ENCODE assay signal across 19 cellular contexts in the genomic region with DNA sequence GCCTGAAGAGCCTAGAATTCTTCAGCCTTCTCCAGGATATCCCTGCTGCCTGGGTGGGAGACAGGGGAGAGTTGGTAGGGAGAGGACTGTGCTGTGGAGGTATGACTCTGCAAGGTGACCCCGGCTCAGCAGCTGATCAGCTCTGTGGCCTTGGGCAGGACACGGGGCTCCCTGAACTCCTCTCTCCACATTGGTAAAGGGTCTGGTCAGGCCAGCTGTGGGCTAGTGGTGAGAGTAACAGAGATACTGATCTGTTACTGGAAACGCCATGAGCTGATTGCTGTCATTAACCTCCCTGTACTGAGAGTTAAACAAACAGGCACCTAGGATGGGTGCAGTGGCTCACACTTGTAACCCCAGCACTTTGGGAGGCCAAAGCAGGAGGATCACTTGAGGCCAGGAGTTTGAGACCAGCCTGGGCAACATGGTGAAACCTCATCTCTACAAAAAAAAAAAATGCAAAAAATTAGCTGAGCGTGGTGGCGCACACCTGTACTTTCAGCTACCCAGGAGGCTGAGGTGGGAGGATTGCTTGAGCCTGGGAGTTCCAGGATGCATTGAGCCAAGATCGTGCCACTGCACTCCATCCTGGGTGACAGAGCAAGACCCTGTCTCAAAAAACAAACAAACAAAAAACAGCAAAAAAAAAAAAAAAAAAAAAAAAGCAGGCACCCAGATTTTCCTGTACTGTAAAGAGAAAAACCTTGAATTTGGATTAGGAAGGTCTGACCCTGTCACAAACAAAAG.
DNase-seq lines count a peak whose midpoint lies in the region; ATAC-seq, FAIRE-seq and TF ChIP-seq lines count a peak whose summit lies in the region.
"Had no signal": no experiment of that assay in that cellular context is flagged by ENCODE, and none has a peak within 500 bp of the region (broad histone marks: within the 10 kb centered on the region; RNA-seq: fewer than 3 reads in every experiment).

No MANE protein-coding gene starts in this region.

- peaks cover 9% of the 10 kb centered on the region; the same call in 1 of the 2 replicates for H3K36me3 ChIP-seq in Loucy (ENCODE audit: insufficient read depth, low read length)
- no peaks in the 10 kb centered on the region for H3K36me3 ChIP-seq in H1 (ENCODE audit: control insufficient read depth in 2 of 4, insufficient read depth in 4 of 4, low read length in 3 of 4)

- no peak overlapping the region for H4K5ac ChIP-seq in H1 (ENCODE audit: insufficient read length, low read depth, low read length)

- H2BK12ac ChIP-seq in H1 (ENCODE audit: low read depth, low read length): no peak overlapping the region

- CTCF ChIA-PET in H1 (lab: Charles Lee; ENCODE audit: partially characterized antibody): interaction anchor here (0.7 to 1.2 kb wide), 2 partner anchors 142 to 427 kb away, joined by 3 read pairs; no protein-coding TSS in a partner anchor

- no peaks in the 10 kb centered on the region for H4K20me1 ChIP-seq in Loucy (ENCODE audit: insufficient read depth, low read length, poor library complexity, severe bottlenecking)
- H4K20me1 ChIP-seq in H1 (replicated peaks in 1 of 2; ENCODE audit: control insufficient read depth in 1 of 2, insufficient read depth in 2 of 2, low read length in 2 of 2): peaks cover 0 to 7% of the 10 kb centered on the region in 2 experiments

- H4K8ac ChIP-seq in H1 (ENCODE audit: extremely low read depth, insufficient read depth, low read length): peak overlapping the region; percentile 47; the same call in 1 of the 2 replicates

- no peak for TF ChIP-seq EP300 in H1 (IDR thresholded peaks at IDR 0.05; ENCODE audit: borderline replicate concordance in 1 of 2, low read depth in 2 of 2, low read length in 2 of 2)

- intact Hi-C loops in posterior vena cava (cut with DNase I) (no loop called here), head of caudate nucleus (cut with DNase I) (no loop called here)

- H3K27me3 ChIP-seq in Loucy (ENCODE audit: insufficient read depth, low read length, poor library complexity, severe bottlenecking) (no peaks in the 10 kb centered on the region), H1 (replicated peaks in 1 of 4; ENCODE audit: control insufficient read depth in 3 of 4, extremely low read depth in 1 of 4, insufficient read depth in 3 of 4, low read length in 3 of 4) (no peaks in the 10 kb centered on the region)

- DNase-seq in ELF-1 (ENCODE audit: low read depth, low spot score) (peak; percentile 43), H1 (ENCODE audit: low read depth in 1 of 2, low spot score in 2 of 2) (no peak), posterior vena cava (ENCODE audit: low spot score) (peak; percentile 51), head of caudate nucleus (no peak)
- DNase-seq in activated T-cell treated with anti-CD3 and anti-CD28 coated beads, Interleukin-2, amount 50 U/mL, for 48 hours: no peak
- DNase-seq: DMS79 treated with DMSO at 0.1 percent for 48 hours, GDM1, GM23248, MM.1S, NCI-H1092, NCI-H1436 treated with DMSO at 0.1 percent for 48 hours, NCI-H2081, NCI-H748 treated with DMSO at 0.1 percent for 48 hours, PC-3, RPMI8226, SW 1271, T-helper 2 cell had no signal

- H3K23ac ChIP-seq in H1 (ENCODE audit: insufficient read length): no peak overlapping the region

- no peaks in the 10 kb centered on the region for H3K23me2 ChIP-seq in H1 (ENCODE audit: low read depth, low read length)

- no peak overlapping the region for H4K91ac ChIP-seq in H1 (replicated peaks; ENCODE audit: insufficient read length, low read length)

- H2BK15ac ChIP-seq in H1 (ENCODE audit: low read length): no peak overlapping the region

- H3K27ac ChIP-seq in H1 (ENCODE audit: low read depth, low read length): no peak overlapping the region
- H3K27ac ChIP-seq: GM23248 had no signal

- FAIRE-seq in H1 (lab: Jason Lieb, UNC): no peak

- H2BK20ac ChIP-seq in H1 (ENCODE audit: low read length): no peak overlapping the region

- H2AK5ac ChIP-seq in H1 (ENCODE audit: low read depth, low read length): no peak overlapping the region

- no peak for ATAC-seq in GM18870 (IDR thresholded peaks at IDR 0.05; ENCODE audit: unreplicated experiment)
- ATAC-seq: PC-3 had no signal

- H3K14ac ChIP-seq in H1 (ENCODE audit: insufficient read length): no peak overlapping the region

- 93% methylated on average over 6 of the region's 6 CpGs; no CpG with 5 or more reads in 1 of the 2 experiments for WGBS in H1 (ENCODE audit: extremely low coverage in 1 of 2, insufficient coverage in 1 of 2, insufficient read length in 1 of 2, insufficient replicate concordance in 2 of 2, low coverage in 1 of 2, low lambda C conversion rate in 2 of 2, missing lambda C conversion rate in 1 of 2), 2 experiments

- TF ChIP-seq CTCF in Loucy (conservative IDR thresholded peaks at IDR 0.05; ENCODE audit: low read length): no peak
- no peak for TF ChIP-seq CTCF in H1 (IDR thresholded peaks at IDR 0.05; ENCODE audit: control extremely low read depth in 1 of 3, insufficient read depth in 1 of 3, low read depth in 1 of 3, low read length in 3 of 3)

- H3K9me3 ChIP-seq in Loucy (ENCODE audit: insufficient read depth, low read depth, low read length) (no peaks in the 10 kb centered on the region), H1 (ENCODE audit: insufficient read depth in 2 of 2, low read depth in 1 of 2, low read length in 1 of 2) (no peaks in the 10 kb centered on the region)

- H3K4ac ChIP-seq in H1 (replicated peaks; ENCODE audit: insufficient read length, low read depth, low read length): no peak overlapping the region

- POLR2A ChIA-PET in H1 (lab: Charles Lee; ENCODE audit: partially characterized antibody): no interaction called here

- no peak for TF ChIP-seq POLR2A in H1 (IDR thresholded peaks at IDR 0.05; ENCODE audit: control extremely low read depth in 1 of 2, low read depth in 2 of 2, low read length in 2 of 2)

- H3K79me2 ChIP-seq in Loucy (ENCODE audit: insufficient read depth, low read length) (peaks cover 83% of the 10 kb centered on the region), H1 (ENCODE audit: control insufficient read depth in 1 of 2, insufficient read depth in 2 of 2, low read length in 2 of 2) (peaks cover 0 to 36% of the 10 kb centered on the region in 2 experiments; a peak in 2 of 4 replicates)

- H3K9ac ChIP-seq in Loucy (ENCODE audit: low read depth, low read length, poor library complexity, severe bottlenecking) (peak overlapping the region; percentile 82), H1 (replicated peaks in 1 of 4; ENCODE audit: extremely low read depth in 1 of 4, low read depth in 3 of 4, low read length in 3 of 4) (no peak overlapping the region)
- H3K9ac ChIP-seq: GM23248 had no signal

- no peak for TF ChIP-seq RAD21 in H1 (IDR thresholded peaks at IDR 0.05 in 1 of 2, conservative IDR thresholded peaks at IDR 0.05 in 1 of 2; ENCODE audit: low read depth in 2 of 2, low read length in 2 of 2)

- peaks cover 11% of the 10 kb centered on the region for H3K79me1 ChIP-seq in H1 (ENCODE audit: low read depth, low read length)

- H3K9me2 ChIP-seq in Loucy (replicated peaks; ENCODE audit: low read depth, low read length): no peaks in the 10 kb centered on the region

- H3K4me1 ChIP-seq in Loucy (ENCODE audit: insufficient read depth, low read length, poor library complexity, severe bottlenecking) (peaks cover 35% of the 10 kb centered on the region), H1 (replicated peaks in 1 of 4; ENCODE audit: control insufficient read depth in 3 of 4, insufficient read depth in 4 of 4, low read length in 3 of 4) (peaks cover 0 to 3% (median 0%) of the 10 kb centered on the region in 4 experiments; a peak in 3 of 7 replicates)

- H2BK5ac ChIP-seq in H1 (ENCODE audit: low read depth, low read length): no peak overlapping the region

- H2AFZ ChIP-seq in Loucy (ENCODE audit: low read length) (no peak overlapping the region), H1 (ENCODE audit: low read length) (no peak overlapping the region)
- H2AFZ ChIP-seq: GM23248 had no signal

- H3K18ac ChIP-seq in H1 (ENCODE audit: extremely low read depth, low read length): no peak overlapping the region

- H3K4me3 ChIP-seq in Loucy (ENCODE audit: low read length, poor library complexity, severe bottlenecking): peak overlapping the region; percentile 59
- no peak overlapping the region for H3K4me3 ChIP-seq in H1 (ENCODE audit: extremely low read depth in 1 of 4, insufficient read depth in 2 of 4, low read depth in 3 of 4, low read length in 4 of 4)
- H3K4me3 ChIP-seq: GM23248 had no signal

- H3K4me2 ChIP-seq in Loucy (ENCODE audit: low read depth, low read length, poor library complexity, severe bottlenecking): peak overlapping the region; percentile 75
- H3K4me2 ChIP-seq in H1 (ENCODE audit: insufficient read depth in 1 of 2, low read depth in 2 of 2, low read length in 2 of 2): no peak overlapping the region

- H2BK120ac ChIP-seq in H1 (replicated peaks; ENCODE audit: low read depth, low read length): no peak overlapping the region

- no peak overlapping the region for H3K56ac ChIP-seq in H1 (replicated peaks; ENCODE audit: insufficient read length, low read depth, low read length)

- H3F3A ChIP-seq in Loucy (ENCODE audit: low read depth): peaks cover 5% of the 10 kb centered on the region

TF ChIP-seq in H1, 55 proteins besides CTCF, POLR2A, EP300 and RAD21 (continues in another document):
- TF ChIP-seq, protein P1, sequence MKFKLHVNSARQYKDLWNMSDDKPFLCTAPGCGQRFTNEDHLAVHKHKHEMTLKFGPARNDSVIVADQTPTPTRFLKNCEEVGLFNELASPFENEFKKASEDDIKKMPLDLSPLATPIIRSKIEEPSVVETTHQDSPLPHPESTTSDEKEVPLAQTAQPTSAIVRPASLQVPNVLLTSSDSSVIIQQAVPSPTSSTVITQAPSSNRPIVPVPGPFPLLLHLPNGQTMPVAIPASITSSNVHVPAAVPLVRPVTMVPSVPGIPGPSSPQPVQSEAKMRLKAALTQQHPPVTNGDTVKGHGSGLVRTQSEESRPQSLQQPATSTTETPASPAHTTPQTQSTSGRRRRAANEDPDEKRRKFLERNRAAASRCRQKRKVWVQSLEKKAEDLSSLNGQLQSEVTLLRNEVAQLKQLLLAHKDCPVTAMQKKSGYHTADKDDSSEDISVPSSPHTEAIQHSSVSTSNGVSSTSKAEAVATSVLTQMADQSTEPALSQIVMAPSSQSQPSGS (IDR thresholded peaks at IDR 0.05; ENCODE audit: low read length): no peak
- TF ChIP-seq CEBPB (IDR thresholded peaks at IDR 0.05; ENCODE audit: low read depth, low read length) (no peak), JUN (IDR thresholded peaks at IDR 0.05; ENCODE audit: low read depth, low read length) (no peak), MAFK (IDR thresholded peaks at IDR 0.05; ENCODE audit: low read depth, low read length) (no peak), HDAC2 (IDR thresholded peaks at IDR 0.05; ENCODE audit: borderline replicate concordance in 1 of 2, low read depth in 2 of 2, low read length in 2 of 2) (no peak), USF2 (IDR thresholded peaks at IDR 0.05; ENCODE audit: low read length) (no peak)

Comparison
In these comparisons a context has a peak if more than half of its experiments do, and no peak if none do; other contexts are left out.
1. DNase-seq: peak in ELF-1 (single experiment) and posterior vena cava (single experiment); none in H1 (0 of 2), activated T-cell treated with anti-CD3 and anti-CD28 coated beads, Interleukin-2, amount 50 U/mL, for 48 hours (0 of 2) and head of caudate nucleus (0 of 42).